In the genomic region with DNA sequence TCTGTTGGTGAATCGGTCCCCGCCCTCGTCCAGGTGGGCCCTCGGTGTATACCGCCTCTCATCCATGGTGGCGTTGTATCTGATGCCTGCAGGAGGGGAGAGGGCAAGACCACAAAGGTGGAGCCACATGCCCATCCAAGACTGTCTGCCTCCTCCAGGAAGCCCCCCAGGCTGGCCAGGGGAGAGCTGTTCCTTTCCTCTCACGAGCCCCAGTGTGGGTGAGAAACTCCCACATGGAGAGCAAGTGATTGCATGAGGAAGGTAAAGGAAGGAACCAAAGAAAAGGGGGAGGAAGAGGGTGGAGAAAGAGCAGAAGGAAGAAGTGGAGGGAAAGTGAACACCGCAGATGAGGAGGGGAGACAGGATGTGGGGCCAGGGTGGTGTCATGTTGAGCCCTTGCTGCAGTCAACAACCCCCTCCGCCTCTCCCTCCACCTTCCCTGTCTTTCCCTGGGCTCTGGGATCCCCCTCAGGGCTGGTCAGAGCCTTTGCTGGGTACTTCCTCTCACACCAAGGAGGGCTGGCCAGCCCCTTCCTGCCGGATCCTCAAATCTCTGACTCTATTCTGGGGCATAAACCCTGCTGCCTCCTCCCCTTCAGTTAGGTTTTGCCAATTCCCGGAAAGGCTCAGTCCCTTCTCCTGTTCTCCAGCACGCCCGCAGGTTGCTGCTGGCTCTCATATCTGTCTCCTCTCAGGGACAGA, we compare ENCODE assay signal across 1 cellular context.
TF ChIP-seq lines count a peak whose summit lies in the region.

No MANE protein-coding gene starts in this region.

TF ChIP-seq in HEK293, 187 proteins besides CTCF, POLR2A, EP300 and RAD21 (continued from another document):
- no peak for TF ChIP-seq INSM2 (tag by site-specific recombination; IDR thresholded peaks at IDR 0.05)
- TF ChIP-seq SALL2 (tag by site-specific recombination; IDR thresholded peaks at IDR 0.05; ENCODE audit: borderline replicate concordance), result no peak
- TF ChIP-seq ZFHX2 (tag by site-specific recombination; conservative IDR thresholded peaks at IDR 0.05), result peak; percentile 63
- TF ChIP-seq, protein P1, sequence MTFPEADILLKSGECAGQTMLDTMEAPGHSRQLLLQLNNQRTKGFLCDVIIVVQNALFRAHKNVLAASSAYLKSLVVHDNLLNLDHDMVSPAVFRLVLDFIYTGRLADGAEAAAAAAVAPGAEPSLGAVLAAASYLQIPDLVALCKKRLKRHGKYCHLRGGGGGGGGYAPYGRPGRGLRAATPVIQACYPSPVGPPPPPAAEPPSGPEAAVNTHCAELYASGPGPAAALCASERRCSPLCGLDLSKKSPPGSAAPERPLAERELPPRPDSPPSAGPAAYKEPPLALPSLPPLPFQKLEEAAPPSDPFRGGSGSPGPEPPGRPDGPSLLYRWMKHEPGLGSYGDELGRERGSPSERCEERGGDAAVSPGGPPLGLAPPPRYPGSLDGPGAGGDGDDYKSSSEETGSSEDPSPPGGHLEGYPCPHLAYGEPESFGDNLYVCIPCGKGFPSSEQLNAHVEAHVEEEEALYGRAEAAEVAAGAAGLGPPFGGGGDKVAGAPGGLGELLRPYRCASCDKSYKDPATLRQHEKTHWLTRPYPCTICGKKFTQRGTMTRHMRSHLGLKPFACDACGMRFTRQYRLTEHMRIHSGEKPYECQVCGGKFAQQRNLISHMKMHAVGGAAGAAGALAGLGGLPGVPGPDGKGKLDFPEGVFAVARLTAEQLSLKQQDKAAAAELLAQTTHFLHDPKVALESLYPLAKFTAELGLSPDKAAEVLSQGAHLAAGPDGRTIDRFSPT (tag by site-specific recombination; IDR thresholded peaks at IDR 0.05), result no peak
- peak; percentile 27; the same call in 1 of the 2 replicates for TF ChIP-seq GLIS2 (tag by site-specific recombination; IDR thresholded peaks at IDR 0.05)
- peak; percentile 79 for TF ChIP-seq EGR2 (tag by site-specific recombination; IDR thresholded peaks at IDR 0.05; ENCODE audit: low read depth)
- TF ChIP-seq ZNF121 (tag by site-specific recombination; IDR thresholded peaks at IDR 0.05), result no peak
- TF ChIP-seq ZNF639 (tag by site-specific recombination; IDR thresholded peaks at IDR 0.05), result no peak
- TF ChIP-seq ZNF214 (tag by site-specific recombination; IDR thresholded peaks at IDR 0.05; ENCODE audit: borderline replicate concordance), result no peak
TF ChIP-seq in HEK293: peak in this region for 5.
